Comparison of ENCODE assay signal across 30 cellular contexts in genomic region chr1:42231253-42231652, GRCh38.
"Had no signal": no experiment of that assay in that cellular context is flagged by ENCODE, and none has a peak within 500 bp of the region (broad histone marks: within the 10 kb centered on the region; RNA-seq: fewer than 3 reads in every experiment).

No MANE protein-coding gene starts in this region.

- DNase-seq: activated CD4-positive, alpha-beta memory T cell treated with anti-CD3 and anti-CD28 coated beads for 36 hours; activated CD4-positive, alpha-beta T cell treated with anti-CD3 and anti-CD28 coated beads for 36 hours; activated CD4-positive, alpha-beta T cell treated with anti-CD3 and anti-CD28 coated beads, Interleukin-2, amount 10 ng/mL, durations not matched to agents 24 days and 14 days; activated CD4-positive, CD25-positive, alpha-beta regulatory T cell; activated CD4-positive, CD25-positive, alpha-beta regulatory T cell treated with anti-CD3 and anti-CD28 coated beads, Interleukin-2, amount 50 U/mL, for 72 hours; activated CD8-positive, alpha-beta memory T cell treated with anti-CD3 and anti-CD28 coated beads, Interleukin-2, amount 10 ng/mL, durations not matched to agents 7 days and 5 days; activated CD8-positive, alpha-beta memory T cell treated with anti-CD3 and anti-CD28 coated beads, Interleukin-2, amount 50 U/mL, for 4 hours; activated CD8-positive, alpha-beta T cell treated with anti-CD3 and anti-CD28 coated beads, Interleukin-2, amount 10 ng/mL, durations not matched to agents 7 days and 5 days; activated effector memory CD4-positive, alpha-beta T cell treated with anti-CD3 and anti-CD28 coated beads, Interleukin-2, amount 50 U/mL, for 16 hours; activated naive CD4-positive, alpha-beta T cell treated with anti-CD3 and anti-CD28 coated beads for 36 hours; activated naive CD8-positive, alpha-beta T cell treated with anti-CD3 and anti-CD28 coated beads for 36 hours; activated naive CD8-positive, alpha-beta T cell treated with anti-CD3 and anti-CD28 coated beads, Interleukin-2, amount 50 U/mL, for 24 hours; activated T-cell treated with anti-CD3 and anti-CD28 coated beads, Interleukin-2, amount 50 U/mL, for 1 hour; activated T-cell treated with anti-CD3 and anti-CD28 coated beads, Interleukin-2, amount 50 U/mL, for 48 hours; adrenal gland; amygdala; aorta; central memory CD4-positive, alpha-beta T cell; cerebellar nuclear complex; colonic mucosa; effector CD8-positive, alpha-beta T cell; esophagus squamous epithelium; foreskin melanocyte; heart right ventricle; T-helper 2 cell had no signal

- H3K27me3 Mint-ChIP-seq: activated CD4-positive, alpha-beta memory T cell treated with anti-CD3 and anti-CD28 coated beads for 36 hours; activated CD4-positive, alpha-beta T cell treated with anti-CD3 and anti-CD28 coated beads for 36 hours; activated CD4-positive, alpha-beta T cell treated with anti-CD3 and anti-CD28 coated beads, Interleukin-2, amount 10 ng/mL, durations not matched to agents 24 days and 14 days; activated CD8-positive, alpha-beta memory T cell treated with anti-CD3 and anti-CD28 coated beads, Interleukin-2, amount 10 ng/mL, durations not matched to agents 7 days and 5 days; activated naive CD4-positive, alpha-beta T cell treated with anti-CD3 and anti-CD28 coated beads, Interleukin-2, amount 50 U/mL, for 24 hours; activated naive CD8-positive, alpha-beta T cell treated with anti-CD3 and anti-CD28 coated beads for 36 hours; activated naive CD8-positive, alpha-beta T cell treated with anti-CD3 and anti-CD28 coated beads, Interleukin-2, amount 50 U/mL, for 24 hours; brain had no signal

- H3K27ac Mint-ChIP-seq: activated CD4-positive, alpha-beta memory T cell treated with anti-CD3 and anti-CD28 coated beads for 36 hours; activated CD4-positive, alpha-beta T cell treated with anti-CD3 and anti-CD28 coated beads for 36 hours; activated CD4-positive, alpha-beta T cell treated with anti-CD3 and anti-CD28 coated beads, Interleukin-2, amount 10 ng/mL, durations not matched to agents 24 days and 14 days; activated CD8-positive, alpha-beta memory T cell treated with anti-CD3 and anti-CD28 coated beads, Interleukin-2, amount 10 ng/mL, durations not matched to agents 7 days and 5 days; activated CD8-positive, alpha-beta T cell treated with anti-CD3 and anti-CD28 coated beads, Interleukin-2, amount 10 ng/mL, durations not matched to agents 7 days and 5 days; activated naive CD4-positive, alpha-beta T cell treated with anti-CD3 and anti-CD28 coated beads for 36 hours; activated naive CD4-positive, alpha-beta T cell treated with anti-CD3 and anti-CD28 coated beads, Interleukin-2, amount 50 U/mL, for 24 hours; activated naive CD8-positive, alpha-beta T cell treated with anti-CD3 and anti-CD28 coated beads for 36 hours; activated naive CD8-positive, alpha-beta T cell treated with anti-CD3 and anti-CD28 coated beads, Interleukin-2, amount 50 U/mL, for 24 hours; activated T-helper 1 cell treated with anti-CD3 and anti-CD28 coated beads, Interleukin-12 subunit alpha, Interleukin-12 subunit beta, Interleukin-2, Interleukin-4 antibody, amounts not matched to agents 30 ng/mL and 10 ng/mL and 1 ng/mL, durations not matched to agents 14 hours and 24 hours and 36 hours; activated T-helper 2 cell treated with anti-CD3 and anti-CD28 coated beads, Interferon-gamma antibody, Interleukin-2, Interleukin-4, amounts not matched to agents 10 μg/mL and 5 μg/mL and 100 μg/mL, durations not matched to agents 14 hours and 24 hours and 36 hours; brain had no signal

- H3K9me3 Mint-ChIP-seq: activated naive CD4-positive, alpha-beta T cell treated with anti-CD3 and anti-CD28 coated beads, Interleukin-2, amount 50 U/mL, for 24 hours had no signal

- H3K4me3 Mint-ChIP-seq: activated CD4-positive, alpha-beta memory T cell treated with anti-CD3 and anti-CD28 coated beads for 36 hours; activated CD4-positive, alpha-beta T cell treated with anti-CD3 and anti-CD28 coated beads for 36 hours; activated CD4-positive, alpha-beta T cell treated with anti-CD3 and anti-CD28 coated beads, Interleukin-2, amount 10 ng/mL, durations not matched to agents 24 days and 14 days; activated CD8-positive, alpha-beta memory T cell treated with anti-CD3 and anti-CD28 coated beads, Interleukin-2, amount 10 ng/mL, durations not matched to agents 7 days and 5 days; activated CD8-positive, alpha-beta T cell treated with anti-CD3 and anti-CD28 coated beads, Interleukin-2, amount 10 ng/mL, durations not matched to agents 7 days and 5 days; activated naive CD4-positive, alpha-beta T cell treated with anti-CD3 and anti-CD28 coated beads for 36 hours; activated naive CD4-positive, alpha-beta T cell treated with anti-CD3 and anti-CD28 coated beads, Interleukin-2, amount 50 U/mL, for 24 hours; activated naive CD8-positive, alpha-beta T cell treated with anti-CD3 and anti-CD28 coated beads for 36 hours; activated naive CD8-positive, alpha-beta T cell treated with anti-CD3 and anti-CD28 coated beads, Interleukin-2, amount 50 U/mL, for 24 hours; activated T-helper 1 cell treated with anti-CD3 and anti-CD28 coated beads, Interleukin-12 subunit alpha, Interleukin-12 subunit beta, Interleukin-2, Interleukin-4 antibody, amounts not matched to agents 30 ng/mL and 10 ng/mL and 1 ng/mL, durations not matched to agents 14 hours and 24 hours and 36 hours; brain had no signal

- ATAC-seq: activated CD4-positive, alpha-beta T cell treated with anti-CD3 and anti-CD28 coated beads for 36 hours; activated CD8-positive, alpha-beta memory T cell treated with anti-CD3 and anti-CD28 coated beads, Interleukin-2, amount 10 ng/mL, durations not matched to agents 7 days and 5 days; activated CD8-positive, alpha-beta T cell treated with anti-CD3 and anti-CD28 coated beads, Interleukin-2, amount 10 ng/mL, durations not matched to agents 7 days and 5 days; activated naive CD8-positive, alpha-beta T cell treated with anti-CD3 and anti-CD28 coated beads, Interleukin-2, amount 50 U/mL, for 24 hours; gastroesophageal sphincter; heart right ventricle had no signal

- H3K4me1 Mint-ChIP-seq: activated CD4-positive, alpha-beta T cell treated with anti-CD3 and anti-CD28 coated beads, Interleukin-2, amount 10 ng/mL, durations not matched to agents 24 days and 14 days; activated CD8-positive, alpha-beta memory T cell treated with anti-CD3 and anti-CD28 coated beads, Interleukin-2, amount 10 ng/mL, durations not matched to agents 7 days and 5 days; brain had no signal
